ENCODE assay signal across 8 cellular contexts in genomic region chr14:74492413-74493342, GRCh38. TPM values are rescaled to one million over a fixed set of nuclear protein-coding genes. Genes with fewer than 3 reads are reported as not detected.
DNase-seq lines count a peak whose midpoint lies in the region; ATAC-seq and TF ChIP-seq lines count a peak whose summit lies in the region.

Gene NPC2, minus strand, starts transcription at chr14:74493305. Its CDS starts 31 bp downstream, at chr14:74493274.

- H4K20me1 ChIP-seq in SU-DHL-6 (ENCODE audit: low read depth, low read length) (no peaks in the 10 kb centered on the region), osteoblast (ENCODE audit: insufficient read depth, low read length) (no peaks in the 10 kb centered on the region)

- peak; percentile 20 for ATAC-seq in HG02970 (IDR thresholded peaks at IDR 0.05; ENCODE audit: low FRiP score, unreplicated experiment)

- H3K9me2 ChIP-seq in SU-DHL-6 (replicated peaks; ENCODE audit: insufficient read depth, low read length) = no peaks in the 10 kb centered on the region

- H3F3A ChIP-seq in SU-DHL-6 (ENCODE audit: insufficient read depth) = no peaks in the 10 kb centered on the region

- H3K4me2 ChIP-seq in SU-DHL-6 (ENCODE audit: low read depth, low read length, poor library complexity, severe bottlenecking) (peak within 1 kb of the TSS; percentile 84), osteoblast (ENCODE audit: insufficient read depth, low read length) (peak within 1 kb of the TSS; percentile 100)

- no peaks in the 10 kb centered on the region for H3K79me2 ChIP-seq in SU-DHL-6 (ENCODE audit: insufficient read depth, low read length)
- peaks cover 47% of the 10 kb centered on the region for H3K79me2 ChIP-seq in osteoblast (ENCODE audit: insufficient read depth, low read length)

- H3K27ac ChIP-seq in SU-DHL-6 (ENCODE audit: low read depth, low read length) (no peak within 1 kb of the TSS), osteoblast (ENCODE audit: low read depth, low read length) (peak within 1 kb of the TSS; percentile 75)

- peaks cover 44% of the 10 kb centered on the region for H3K4me1 ChIP-seq in osteoblast (ENCODE audit: insufficient read depth, low read length)

- H3K36me3 ChIP-seq in SU-DHL-6 (ENCODE audit: low read length) (no peaks in the 10 kb centered on the region), osteoblast (ENCODE audit: insufficient read depth, low read length) (no peaks in the 10 kb centered on the region)

- peak; percentile 56 for DNase-seq in DMS 273 (lab: John Stamatoyannopoulos, UW; ENCODE audit: unreplicated experiment)
- DNase-seq in DMS 273 treated with DMSO at 0.1 percent for 48 hours (lab: John Stamatoyannopoulos, UW) = no peak
- DNase-seq in foreskin fibroblast = peak in 1 of 2 donors; percentile 31
- DNase-seq in osteoblast (ENCODE audit: insufficient read length, low spot score, missing footprints) = no peak
- DNase-seq in glomerular visceral epithelial cell (ENCODE audit: extremely low spot score) = no peak
- no peak for DNase-seq in DMS153 treated with DMSO at 0.1 percent for 48 hours (lab: John Stamatoyannopoulos, UW; ENCODE audit: unreplicated experiment)

- TF ChIP-seq CTCF in SU-DHL-6 (IDR thresholded peaks at IDR 0.05; ENCODE audit: insufficient read depth, low read length, poor library complexity, severe bottlenecking) = no peak
- no peak for TF ChIP-seq CTCF in foreskin fibroblast (IDR thresholded peaks at IDR 0.05; ENCODE audit: low read depth, low read length)
- TF ChIP-seq CTCF in osteoblast (IDR thresholded peaks at IDR 0.05; ENCODE audit: extremely low read depth, low read depth, low read length) = no peak

- peak within 1 kb of the TSS; percentile 75 for H3K9ac ChIP-seq in SU-DHL-6 (ENCODE audit: low read length)

- H3K4me3 ChIP-seq in SU-DHL-6 (ENCODE audit: insufficient read depth, low read length, poor library complexity, severe bottlenecking) (peak within 1 kb of the TSS; percentile 92), foreskin fibroblast (ENCODE audit: low read depth in 1 of 2, low read length in 2 of 2) (peak within 1 kb of the TSS; percentile 94 to 99), osteoblast (ENCODE audit: insufficient read depth, low read length) (peak within 1 kb of the TSS; percentile 88)

- H3K9me3 ChIP-seq in SU-DHL-6 (ENCODE audit: insufficient read depth, low read length) (no peaks in the 10 kb centered on the region), osteoblast (ENCODE audit: low read depth, low read length) (no peaks in the 10 kb centered on the region)

- H2AFZ ChIP-seq in SU-DHL-6 (ENCODE audit: low read depth, low read length, severe bottlenecking) (peak within 1 kb of the TSS; percentile 95), osteoblast (ENCODE audit: low read length) (peak within 1 kb of the TSS; percentile 92)

- H3K27me3 ChIP-seq in SU-DHL-6 (ENCODE audit: low read length) (no peaks in the 10 kb centered on the region), osteoblast (ENCODE audit: insufficient read depth, low read length) (no peaks in the 10 kb centered on the region)

RNA-seq across cellular contexts. Expression of gene NPC2, which starts in this region (rescaled TPM):
- 266 and 291 TPM in 2 replicates for total RNA-seq in osteoblast
